Comparison of ENCODE assay signal across 22 cellular contexts in genomic region chr16:74575805-74576643, GRCh38. TPM values are rescaled to one million over a fixed set of nuclear protein-coding genes. Genes with fewer than 3 reads are reported as not detected.
A peak's percentile ranks its signal among the peaks of the same experiment; 100 is the strongest.
DNase-seq lines count a peak whose midpoint lies in the region; ATAC-seq, FAIRE-seq and TF ChIP-seq lines count a peak whose summit lies in the region.
"Had no signal": no experiment of that assay in that cellular context is flagged by ENCODE, and none has a peak within 500 bp of the region (broad histone marks: within the 10 kb centered on the region; RNA-seq: fewer than 3 reads in every experiment).

No MANE protein-coding gene starts in this region.

- no peak for TF ChIP-seq CTCF in activated B cell treated with CpG ODN at 0.5 μM for 24 hours (IDR thresholded peaks at IDR 0.05)

- DNase-seq in Right ventricle myocardium inferior (ENCODE audit: missing footprints) (no peak), right cardiac atrium (no peak), activated B cell treated with CpG ODN at 0.5 μM for 24 hours (no peak), left kidney (ENCODE audit: low read depth, low spot score) (peak; percentile 15), NCI-H1105 treated with DMSO at 0.1 percent for 48 hours (lab: John Stamatoyannopoulos, UW) (no peak), frontal cortex (ENCODE audit: low spot score in 2 of 2) (no peak)
- DNase-seq: activated CD4-positive, CD25-positive, alpha-beta regulatory T cell treated with anti-CD3 and anti-CD28 coated beads, Interleukin-2, amount 50 U/mL, for 72 hours; activated CD8-positive, alpha-beta memory T cell treated with anti-CD3 and anti-CD28 coated beads for 24 hours; erythroblast; GF-D8; left lung; NCI-H2029; NCI-H510A; NK-92 treated with Interleukin-12 subunit alpha and Interleukin-12 subunit beta, amount 100 ng/mL, for 24 hours; stomach; T1000 had no signal

- intact Hi-C loops in Right ventricle myocardium inferior (cut with DNase I) (no loop called here), right cardiac atrium (cut with DNase I) (no loop called here), activated B cell treated with CpG ODN at 0.5 μM for 24 hours (cut with micrococcal nuclease) (no loop called here)

- no peaks in the 10 kb centered on the region for H3K27me3 Mint-ChIP-seq in activated B cell treated with CpG ODN at 0.5 μM for 24 hours
- H3K27me3 Mint-ChIP-seq: IgD-negative memory B cell had no signal

- H3K4me1 ChIP-seq in right cardiac atrium (ENCODE audit: control insufficient read depth, insufficient read depth, low read length) = peaks cover 7% of the 10 kb centered on the region
- H3K4me1 ChIP-seq in skeletal muscle tissue (ENCODE audit: control insufficient read depth in 3 of 3, insufficient read depth in 3 of 3, low read length in 3 of 3) = peaks cover 15 to 36% (median 25%) of the 10 kb centered on the region in 3 donors

- H3K9me3 ChIP-seq in right cardiac atrium (ENCODE audit: control insufficient read depth, low read length) = no peaks in the 10 kb centered on the region
- H3K9me3 ChIP-seq in skeletal muscle tissue (ENCODE audit: control insufficient read depth in 3 of 3, low read length in 3 of 3) = no peaks in the 10 kb centered on the region
- H3K9me3 ChIP-seq: gastroesophageal sphincter, left lung, stomach had no signal

- POLR2A ChIA-PET in activated B cell treated with CpG ODN at 0.5 μM for 24 hours (lab: Charles Lee) = no interaction called here

- FAIRE-seq in frontal cortex (lab: Jason Lieb, UNC) = no peak
- FAIRE-seq: H54, RCC 7860 had no signal

- H3K36me3 ChIP-seq in skeletal muscle tissue (ENCODE audit: control insufficient read depth in 3 of 3, insufficient read depth in 3 of 3, low read length in 3 of 3) = no peaks in the 10 kb centered on the region
- H3K36me3 ChIP-seq: gastroesophageal sphincter, left lung, stomach had no signal

- H3K27ac Mint-ChIP-seq in activated B cell treated with CpG ODN at 0.5 μM for 24 hours = peak overlapping the region; percentile 46

- H3K9me3 Mint-ChIP-seq in activated B cell treated with CpG ODN at 0.5 μM for 24 hours = no peaks in the 10 kb centered on the region
- H3K9me3 Mint-ChIP-seq: IgD-negative memory B cell had no signal

- H3K9ac ChIP-seq in skeletal muscle tissue (ENCODE audit: low read depth in 1 of 3, low read length in 3 of 3) = peak overlapping the region; percentile 33 to 54 (median 53)

- no peak overlapping the region for H3K27ac ChIP-seq in right cardiac atrium (ENCODE audit: low read length)
- H3K27ac ChIP-seq in skeletal muscle tissue (ENCODE audit: low read depth, low read length) = peak overlapping the region; percentile 78
- H3K27ac ChIP-seq: gastroesophageal sphincter, left lung, stomach had no signal

- 71% methylated on average over 12 of the region's 12 CpGs for WGBS in right cardiac atrium

- ATAC-seq in Right ventricle myocardium inferior = peak; percentile 23
- no peak for ATAC-seq in right cardiac atrium
- no peak for ATAC-seq in activated B cell treated with CpG ODN at 0.5 μM for 24 hours (ENCODE audit: low read depth)
- ATAC-seq in HG03571 (IDR thresholded peaks at IDR 0.05; ENCODE audit: unreplicated experiment) = no peak
- ATAC-seq: gastroesophageal sphincter, left lung had no signal

- H3K4me1 Mint-ChIP-seq in activated B cell treated with CpG ODN at 0.5 μM for 24 hours = peaks cover 67% of the 10 kb centered on the region

- H3K4me3 Mint-ChIP-seq in activated B cell treated with CpG ODN at 0.5 μM for 24 hours = no peak overlapping the region
- H3K4me3 Mint-ChIP-seq: IgD-negative memory B cell had no signal

- CTCF ChIA-PET in activated B cell treated with CpG ODN at 0.5 μM for 24 hours (lab: Charles Lee) = no interaction called here

- H3K27me3 ChIP-seq in right cardiac atrium (ENCODE audit: control insufficient read depth, insufficient read depth) (no peaks in the 10 kb centered on the region), skeletal muscle tissue (ENCODE audit: control insufficient read depth in 3 of 3, insufficient read depth in 3 of 3, low read length in 3 of 3) (no peaks in the 10 kb centered on the region)
- H3K27me3 ChIP-seq: gastroesophageal sphincter, left lung, stomach had no signal

- H3K4me3 ChIP-seq in right cardiac atrium (ENCODE audit: low read length) (no peak overlapping the region), skeletal muscle tissue (ENCODE audit: low read length in 3 of 3) (peak overlapping the region in 2 of 3 donors; percentile 45 to 51)
- H3K4me3 ChIP-seq: gastroesophageal sphincter, left lung, stomach had no signal

- H3K36me3 Mint-ChIP-seq in activated B cell treated with CpG ODN at 0.5 μM for 24 hours (ENCODE audit: low read depth) = peaks cover 9% of the 10 kb centered on the region

RNA-seq across cellular contexts. Expression of gene GLG1, which starts 30.9 kb away (rescaled TPM):
- total RNA-seq in Right ventricle myocardium inferior (69.3 TPM), right cardiac atrium (100 to 1,000 TPM in 1 of 4 donors, 10 to 100 TPM in 3; 91.6 to 109 (median 99.2) TPM), activated B cell treated with CpG ODN at 0.5 μM for 24 hours (72.7 and 81.4 TPM in 2 replicates), skeletal muscle tissue (97.1 TPM), frontal cortex (64.8 TPM)
- polyA plus RNA-seq in right cardiac atrium = 46.8 TPM
